ENCODE assay signal across 8 cellular contexts in genomic region chr4:27692098-27692679, GRCh38.
A peak's percentile ranks its signal among the peaks of the same experiment; 100 is the strongest.
DNase-seq lines count a peak whose midpoint lies in the region; ATAC-seq, FAIRE-seq and TF ChIP-seq lines count a peak whose summit lies in the region.

No MANE protein-coding gene starts in this region.

- no peaks in the 10 kb centered on the region for H3K36me3 Mint-ChIP-seq in nephron (ENCODE audit: low read depth)

- TF ChIP-seq RAD21 in K562 (CRISPR knock-in tag; conservative IDR thresholded peaks at IDR 0.05 in 1 of 2, IDR thresholded peaks at IDR 0.05 in 1 of 2): peak; percentile 10 to 48; a peak in 2 of 4 replicates

- FAIRE-seq in K562 (lab: Jason Lieb, UNC): no peak

- no peak for TF ChIP-seq EP300 in K562 (IDR thresholded peaks at IDR 0.05; ENCODE audit: low read length)

- WGBS in K562 (ENCODE audit: insufficient coverage, low coverage, missing lambda C conversion rate): 3% methylated on average over 5 of the region's 7 CpGs

- no peak overlapping the region for H3K4me3 ChIP-seq in K562

- DNase-seq in A172 (ENCODE audit: low spot score): peak; percentile 24
- DNase-seq in GM13976 (ENCODE audit: low spot score): no peak
- peak; percentile 54 for DNase-seq in NCI-H1048 (lab: John Stamatoyannopoulos, UW)
- DNase-seq in K562 (ENCODE audit: extremely low read depth in 1 of 4, low spot score in 3 of 4): peak in 1 of 4 experiments; percentile 5
- DNase-seq in T-helper 9 cell: no peak
- DNase-seq in central memory CD4-positive, alpha-beta T cell: no peak

- H3K9me3 ChIP-seq in K562 (replicated peaks; ENCODE audit: control insufficient read depth, insufficient read depth, low read depth, low read length): no peaks in the 10 kb centered on the region

- no peak overlapping the region for H3K4me2 ChIP-seq in K562 (ENCODE audit: insufficient read depth, low read length)

- BruUV-seq in K562 (replicated peaks; lab: Mats Ljungman, UMichigan): no TSS peak

- CTCF ChIA-PET in K562 (lab: Yijun Ruan, JAX; ENCODE audit: low intra/inter-chr PET ratio): no interaction called here

- no peaks in the 10 kb centered on the region for H3K79me2 ChIP-seq in K562 (ENCODE audit: control insufficient read depth, insufficient read depth, low read length)

- TF ChIP-seq CTCF in GM13976 (IDR thresholded peaks at IDR 0.05; ENCODE audit: borderline replicate concordance, control extremely low read depth, extremely low read depth, insufficient read depth, missing control alignments) (peak; percentile 30), K562 (IDR thresholded peaks at IDR 0.05 in 2 of 3, conservative IDR thresholded peaks at IDR 0.05 in 1 of 3; ENCODE audit: insufficient read depth in 2 of 3, low read depth in 1 of 3, low read length in 3 of 3) (peak; percentile 15 to 50 (median 32); a peak in 3 of 6 replicates), nephron (IDR thresholded peaks at IDR 0.05; ENCODE audit: unreplicated experiment in 3 of 3) (peak; percentile 26 to 51 (median 43))

- H3K9me1 ChIP-seq in K562 (ENCODE audit: control insufficient read depth, insufficient read depth, low read length): no peaks in the 10 kb centered on the region

- no peak for TF ChIP-seq POLR2A in K562 (conservative IDR thresholded peaks at IDR 0.05)

- no peaks in the 10 kb centered on the region for H4K20me1 ChIP-seq in K562 (replicated peaks; ENCODE audit: control insufficient read depth, insufficient read depth, low read length)

- no peaks in the 10 kb centered on the region for H3K36me3 ChIP-seq in K562 (ENCODE audit: control insufficient read depth, insufficient read depth, low read length)

- POLR2A ChIA-PET in K562 (lab: Yijun Ruan, JAX): no interaction called here

- H3K27me3 ChIP-seq in K562 (ENCODE audit: control insufficient read depth in 2 of 2, insufficient read depth in 2 of 2, low read length in 2 of 2): no peaks in the 10 kb centered on the region

- H3K27me3 Mint-ChIP-seq in nephron (ENCODE audit: low read depth): no peaks in the 10 kb centered on the region

- in situ Hi-C loops in GM13976 (cut with MboI; ENCODE audit: low sequenced_read_pairs, unreplicated experiment): no loop called here
- in situ Hi-C loops in K562 (cut with MboI): no loop called here

- H2AFZ ChIP-seq in K562 (ENCODE audit: low read depth, low read length): no peak overlapping the region

- no peak overlapping the region for H3K27ac ChIP-seq in K562 (ENCODE audit: extremely low read depth, low read depth, low read length)

- H3K9me3 Mint-ChIP-seq in nephron: no peaks in the 10 kb centered on the region

- ATAC-seq in HG02798 (IDR thresholded peaks at IDR 0.05; ENCODE audit: poor library complexity, unreplicated experiment) (peak; percentile 89), K562 (peak; percentile 41; the same call in 2 of the 3 replicates)

- H3K4me1 Mint-ChIP-seq in nephron: no peaks in the 10 kb centered on the region

- intact Hi-C loops in K562 (cut with micrococcal nuclease): no loop called here

- H3K4me1 ChIP-seq in K562 (replicated peaks in 1 of 2; ENCODE audit: control insufficient read depth in 2 of 2, insufficient read depth in 2 of 2, low read length in 2 of 2): no peaks in the 10 kb centered on the region

- no peak overlapping the region for H3K27ac Mint-ChIP-seq in nephron

- no peak overlapping the region for H3K4me3 Mint-ChIP-seq in nephron

- no peak overlapping the region for H3K9ac ChIP-seq in K562 (ENCODE audit: insufficient read depth in 1 of 2, low read depth in 2 of 2, low read length in 2 of 2)

TF ChIP-seq in K562, 482 proteins besides CTCF, POLR2A, EP300 and RAD21 (continues in another document):
- TF ChIP-seq STAG1 (CRISPR knock-in tag; IDR thresholded peaks at IDR 0.05; ENCODE audit: borderline replicate concordance) (no peak), E2F4 (CRISPR knock-in tag; IDR thresholded peaks at IDR 0.05; ENCODE audit: low read depth) (no peak), ATF2 (CRISPR knock-in tag; IDR thresholded peaks at IDR 0.05) (no peak), DMBX1 (CRISPR knock-in tag; IDR thresholded peaks at IDR 0.05; ENCODE audit: borderline replicate concordance) (no peak), PTTG1 (tag; IDR thresholded peaks at IDR 0.05; ENCODE audit: low read depth) (no peak), ZNF76 (CRISPR knock-in tag; IDR thresholded peaks at IDR 0.05; ENCODE audit: borderline replicate concordance) (no peak), SETDB1 (IDR thresholded peaks at IDR 0.05; ENCODE audit: low read length) (no peak), BRF1 (IDR thresholded peaks at IDR 0.05; ENCODE audit: borderline replicate concordance, extremely low read depth, insufficient read length) (no peak), ZSCAN32 (CRISPR knock-in tag; IDR thresholded peaks at IDR 0.05) (no peak), TFE3 (CRISPR knock-in tag; IDR thresholded peaks at IDR 0.05) (no peak), GATAD2B (IDR thresholded peaks at IDR 0.05; ENCODE audit: borderline replicate concordance) (no peak), FUS (optimal IDR thresholded peaks at IDR 0.05; ENCODE audit: low read depth, low read length) (no peak), CHD1 (IDR thresholded peaks at IDR 0.05; ENCODE audit: low read length) (no peak), SIN3A (IDR thresholded peaks at IDR 0.05; ENCODE audit: borderline replicate concordance in 2 of 2, control insufficient read depth in 1 of 2, low read depth in 2 of 2, low read length in 2 of 2) (no peak)

Comparison
In these comparisons a context has a peak if more than half of its experiments do, and no peak if none do; other contexts are left out.
1. DNase-seq: peak in A172 (single experiment) and NCI-H1048 (single experiment); none in GM13976 (single experiment), T-helper 9 cell (single experiment) and central memory CD4-positive, alpha-beta T cell (single experiment).
2. Peak in every context shown above with its lines, with median percentiles within 50 percentile points of each other: CTCF ChIP-seq.